Comparison of ENCODE assay signal across 8 cellular contexts in genomic region chr1:10032590-10033358, GRCh38. TPM values are rescaled to one million over a fixed set of nuclear protein-coding genes. Genes with fewer than 3 reads are reported as not detected.
A peak's percentile ranks its signal among the peaks of the same experiment; 100 is the strongest.
DNase-seq lines count a peak whose midpoint lies in the region; ATAC-seq and TF ChIP-seq lines count a peak whose summit lies in the region.

TSS of gene UBE4B (plus strand) at chr1:10032958. CDS start at chr1:10033671, 713 bp downstream.

- TF ChIP-seq CTCF in left ventricle myocardium inferior (IDR thresholded peaks at IDR 0.05; ENCODE audit: borderline replicate concordance) (peak; percentile 90), prostate gland (IDR thresholded peaks at IDR 0.05) (peak; percentile 85 to 97 (median 94))

- H3K4me1 ChIP-seq in left ventricle myocardium inferior (peaks cover 60% of the 10 kb centered on the region), prostate gland (replicated peaks) (no peaks in the 10 kb centered on the region), urinary bladder (ENCODE audit: insufficient read depth) (no peaks in the 10 kb centered on the region)

- H3K27me3 Mint-ChIP-seq in T-helper 1 cell treated with Interleukin-12 subunit alpha and Interleukin-12 subunit beta and Interleukin-4 antibody, amounts not matched to agents 30 μg/mL and 1 μg/mL, for 36 hours (ENCODE audit: low read depth): no peaks in the 10 kb centered on the region

- intact Hi-C loops in left ventricle myocardium inferior (cut with micrococcal nuclease) (no loop called here), prostate gland (cut with DNase I) (loop anchor here (2.0 to 5.0 kb wide), 5 partner anchors 76 to 180 kb away; partner anchors contain the start of genes KIF1B, LZIC and NMNAT1)

- under 1% methylated on average over 64 of the region's 73 CpGs for WGBS in prostate gland
- under 1% methylated on average over 73 of the region's 73 CpGs for WGBS in urinary bladder

- H3K27ac Mint-ChIP-seq in T-helper 1 cell treated with Interleukin-12 subunit alpha and Interleukin-12 subunit beta and Interleukin-4 antibody, amounts not matched to agents 30 μg/mL and 1 μg/mL, for 36 hours: peak within 1 kb of the TSS; percentile 91

- TF ChIP-seq POLR2A in GM15510 (IDR thresholded peaks at IDR 0.05; ENCODE audit: borderline replicate concordance, extremely low read depth, insufficient read length) (peak; percentile 59), prostate gland (IDR thresholded peaks at IDR 0.05) (peak; percentile 37)

- H3K4me3 Mint-ChIP-seq in T-helper 1 cell treated with Interleukin-12 subunit alpha and Interleukin-12 subunit beta and Interleukin-4 antibody, amounts not matched to agents 30 μg/mL and 1 μg/mL, for 36 hours: peak within 1 kb of the TSS; percentile 95

- H3K27ac ChIP-seq in left ventricle myocardium inferior (replicated peaks) (peak within 1 kb of the TSS; percentile 96), prostate gland (peak within 1 kb of the TSS; percentile 96 to 98), urinary bladder (ENCODE audit: low read depth) (peak within 1 kb of the TSS; percentile 89)

- ATAC-seq in HG02885 (IDR thresholded peaks at IDR 0.05; ENCODE audit: poor library complexity, unreplicated experiment): peak; percentile 96

- H3K4me1 Mint-ChIP-seq in T-helper 1 cell treated with Interleukin-12 subunit alpha and Interleukin-12 subunit beta and Interleukin-4 antibody, amounts not matched to agents 30 μg/mL and 1 μg/mL, for 36 hours (ENCODE audit: low read depth): peaks cover 19% of the 10 kb centered on the region

- peak within 1 kb of the TSS; percentile 100 for H3K4me3 ChIP-seq in left ventricle myocardium inferior
- peak within 1 kb of the TSS; percentile 93 to 96 for H3K4me3 ChIP-seq in prostate gland
- H3K4me3 ChIP-seq in urinary bladder (ENCODE audit: low read depth, low read length): peak within 1 kb of the TSS; percentile 71

- DNase-seq in NCI-H1694 (lab: John Stamatoyannopoulos, UW) (peak; percentile 93), amniotic stem cell (lab: John Stamatoyannopoulos, UW) (peak; percentile 95), left ventricle myocardium inferior (peak; percentile 99), prostate gland (ENCODE audit: low spot score) (peak; percentile 98)

- H3K36me3 Mint-ChIP-seq in T-helper 1 cell treated with Interleukin-12 subunit alpha and Interleukin-12 subunit beta and Interleukin-4 antibody, amounts not matched to agents 30 μg/mL and 1 μg/mL, for 36 hours (ENCODE audit: low read depth): no peaks in the 10 kb centered on the region

- no peaks in the 10 kb centered on the region for H3K9me3 Mint-ChIP-seq in T-helper 1 cell treated with Interleukin-12 subunit alpha and Interleukin-12 subunit beta and Interleukin-4 antibody, amounts not matched to agents 30 μg/mL and 1 μg/mL, for 36 hours

- H3K27me3 ChIP-seq in left ventricle myocardium inferior (ENCODE audit: low read depth): no peaks in the 10 kb centered on the region
- no peaks in the 10 kb centered on the region for H3K27me3 ChIP-seq in prostate gland (replicated peaks; ENCODE audit: insufficient read depth)

- H3K36me3 ChIP-seq in left ventricle myocardium inferior: peaks cover 14% of the 10 kb centered on the region
- no peaks in the 10 kb centered on the region for H3K36me3 ChIP-seq in prostate gland
- no peaks in the 10 kb centered on the region for H3K36me3 ChIP-seq in urinary bladder (ENCODE audit: insufficient read depth)

- no peaks in the 10 kb centered on the region for H3K9me3 ChIP-seq in left ventricle myocardium inferior (replicated peaks)
- no peaks in the 10 kb centered on the region for H3K9me3 ChIP-seq in prostate gland

RNA-seq across cellular contexts. Expression of gene UBE4B, which starts in this region (rescaled TPM):
- total RNA-seq in left ventricle myocardium inferior: 80.3 TPM
- total RNA-seq in prostate gland: 10 to 100 TPM; 49.0 to 68.1 TPM
- 37.1 TPM for total RNA-seq in urinary bladder
- 27.4 TPM for polyA plus RNA-seq in urinary bladder

Comparison
In these comparisons a context has a peak if more than half of its experiments do, and no peak if none do; other contexts are left out.
1. Peak in every context shown above with its lines: DNase-seq, ATAC-seq, H3K4me3 ChIP-seq and H3K27ac ChIP-seq.